Comparison of ENCODE assay signal across 1 cellular context in genomic region chr1:207752456-207753132, GRCh38.
TF ChIP-seq lines count a peak whose summit lies in the region.

No MANE protein-coding gene starts in this region.

TF ChIP-seq in HEK293, 187 proteins besides CTCF, POLR2A, EP300 and RAD21 (continued from another document):
- TF ChIP-seq ZFP37 (tag by site-specific recombination; IDR thresholded peaks at IDR 0.05) (0 out of 2 replicates have a peak, but pooled peaks have one; percentile 25), ZNF362 (tag by site-specific recombination; IDR thresholded peaks at IDR 0.05) (peak; percentile 71), PRDM10 (tag by site-specific recombination; IDR thresholded peaks at IDR 0.05) (peak; percentile 49), ZNF76 (tag by site-specific recombination; IDR thresholded peaks at IDR 0.05; ENCODE audit: borderline replicate concordance, low read depth) (peak; percentile 62), GLIS2 (tag by site-specific recombination; IDR thresholded peaks at IDR 0.05) (peak; percentile 50; the same call in 1 of the 2 replicates), ZNF449 (tag by site-specific recombination; IDR thresholded peaks at IDR 0.05) (peak; percentile 34; the same call in 1 of the 2 replicates), REST (tag by site-specific recombination; IDR thresholded peaks at IDR 0.05) (peak; percentile 60), OSR2 (tag by site-specific recombination; IDR thresholded peaks at IDR 0.05) (no peak), ZNF660 (tag by site-specific recombination; IDR thresholded peaks at IDR 0.05) (no peak), ZBTB48 (tag by site-specific recombination; IDR thresholded peaks at IDR 0.05) (peak; percentile 93), ZFHX2 (tag by site-specific recombination; conservative IDR thresholded peaks at IDR 0.05) (peak; percentile 69)
TF ChIP-seq in HEK293: peak in this region for 17.
